1 cellular context compared by ENCODE assay signal in genomic region chr10:90813592-90814365, GRCh38.
TF ChIP-seq lines count a peak whose summit lies in the region.

No MANE protein-coding gene starts in this region.

TF ChIP-seq in H1, 55 proteins besides CTCF, POLR2A, EP300 and RAD21:
- TF ChIP-seq MAFK (IDR thresholded peaks at IDR 0.05; ENCODE audit: low read depth, low read length) (no peak), POLR2AphosphoS5 (IDR thresholded peaks at IDR 0.05; ENCODE audit: low read depth, low read length) (peak; percentile 47; the same call in 1 of the 2 replicates), YY1 (IDR thresholded peaks at IDR 0.05; ENCODE audit: low read depth, low read length) (0 out of 2 replicates have a peak, but pooled peaks have one; percentile 57), JUND (IDR thresholded peaks at IDR 0.05; ENCODE audit: low read length) (no peak), FOSL1 (IDR thresholded peaks at IDR 0.05; ENCODE audit: insufficient read depth, low read depth, low read length) (no peak)
